1 cellular context compared by ENCODE assay signal in genomic region chr17:7107012-7107754, GRCh38.
TF ChIP-seq lines count a peak whose summit lies in the region.

No MANE protein-coding gene starts in this region.

TF ChIP-seq in A549, 52 proteins besides CTCF, POLR2A, EP300 and RAD21 (continued from another document):
- TF ChIP-seq ATOH8 (CRISPR knock-in tag; IDR thresholded peaks at IDR 0.05; ENCODE audit: low read depth): no peak
- TF ChIP-seq HOXB5 (CRISPR knock-in tag; IDR thresholded peaks at IDR 0.05): no peak
